ENCODE assay signal across 8 cellular contexts in the genomic region with DNA sequence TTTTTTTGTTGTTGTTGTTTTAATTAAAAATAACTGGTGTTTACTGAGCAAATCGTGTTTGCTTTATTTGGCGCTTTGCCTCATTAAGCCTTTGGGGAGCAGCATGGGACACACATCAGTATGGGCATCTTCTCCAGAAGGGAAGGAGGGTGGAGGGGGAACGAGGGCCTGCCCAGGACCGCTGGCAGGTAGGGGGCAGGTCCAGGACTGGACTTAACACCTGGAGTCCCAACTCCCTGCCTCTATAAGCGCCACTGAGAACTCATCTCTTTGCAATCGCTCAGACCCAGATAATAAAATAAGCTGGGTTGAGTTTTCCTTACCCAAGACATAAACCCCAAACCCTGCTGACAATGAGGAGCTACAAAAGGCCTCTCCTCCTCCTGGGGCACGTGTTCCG. TPM values are rescaled to one million over a fixed set of nuclear protein-coding genes. Genes with fewer than 3 reads are reported as not detected.
DNase-seq lines count a peak whose midpoint lies in the region; ATAC-seq and TF ChIP-seq lines count a peak whose summit lies in the region.

No MANE protein-coding gene starts in this region.

- H3K36me3 Mint-ChIP-seq in activated CD8-positive, alpha-beta memory T cell treated with anti-CD3 and anti-CD28 coated beads, Interleukin-2, amount 10 ng/mL, durations not matched to agents 7 days and 5 days, result peaks cover 4% of the 10 kb centered on the region
- H3K36me3 Mint-ChIP-seq in activated naive CD4-positive, alpha-beta T cell treated with anti-CD3 and anti-CD28 coated beads, Interleukin-2, amount 50 U/mL, for 72 hours, result peaks cover 5 to 16% of the 10 kb centered on the region in 2 donors

- intact Hi-C loops in thyroid gland (cut with DNase I), result no loop called here

- H3K4me1 ChIP-seq in liver (ENCODE audit: control insufficient read depth in 4 of 4, insufficient read depth in 4 of 4, low read length in 3 of 4) (peaks cover 18 to 35% (median 27%) of the 10 kb centered on the region in 4 donors), thyroid gland (peaks cover 30 to 58% of the 10 kb centered on the region in 2 donors)

- H3K4me3 ChIP-seq in liver (ENCODE audit: low read depth in 1 of 3, low read length in 3 of 3) (no peak overlapping the region), thyroid gland (replicated peaks in 1 of 3) (peak overlapping the region in 1 of 3 donors; percentile 35)

- peak overlapping the region; percentile 11 to 45 for H3K9ac ChIP-seq in liver (ENCODE audit: low read depth in 1 of 2, low read length in 2 of 2)

- H3K27me3 Mint-ChIP-seq in activated CD8-positive, alpha-beta memory T cell treated with anti-CD3 and anti-CD28 coated beads, Interleukin-2, amount 10 ng/mL, durations not matched to agents 7 days and 5 days, result no peaks in the 10 kb centered on the region

- peak overlapping the region; percentile 58 to 61 for H3K27ac ChIP-seq in liver (ENCODE audit: low read depth in 1 of 2, low read length in 2 of 2)
- H3K27ac ChIP-seq in thyroid gland, result peak overlapping the region; percentile 68 to 88 (median 74)

- no peak for TF ChIP-seq CTCF in liver (IDR thresholded peaks at IDR 0.05; ENCODE audit: low read depth, low read length, missing input control)
- no peak for TF ChIP-seq CTCF in thyroid gland (IDR thresholded peaks at IDR 0.05)

- TF ChIP-seq RAD21 in liver (IDR thresholded peaks at IDR 0.05), result no peak

- ATAC-seq in activated CD8-positive, alpha-beta memory T cell treated with anti-CD3 and anti-CD28 coated beads, Interleukin-2, amount 10 ng/mL, durations not matched to agents 7 days and 5 days, result no peak
- no peak for ATAC-seq in activated naive CD4-positive, alpha-beta T cell treated with anti-CD3 and anti-CD28 coated beads, Interleukin-2, amount 50 U/mL, for 72 hours

- WGBS in liver, result 54% methylated on average over 8 of the region's 8 CpGs
- WGBS in thyroid gland, 2 donors, result 44 to 56% methylated on average over 8 of the region's 8 CpGs

- H3K4me3 Mint-ChIP-seq in activated CD8-positive, alpha-beta memory T cell treated with anti-CD3 and anti-CD28 coated beads, Interleukin-2, amount 10 ng/mL, durations not matched to agents 7 days and 5 days, result peak overlapping the region; percentile 64

- no peak for DNase-seq in activated CD8-positive, alpha-beta memory T cell treated with anti-CD3 and anti-CD28 coated beads, Interleukin-2, amount 10 ng/mL, durations not matched to agents 7 days and 5 days
- DNase-seq in activated CD8-positive, alpha-beta memory T cell treated with anti-CD3 and anti-CD28 coated beads, Interleukin-2, amount 50 U/mL, for 4 hours, result no peak
- DNase-seq in activated naive CD4-positive, alpha-beta T cell treated with anti-CD3 and anti-CD28 coated beads, Interleukin-2, amount 50 U/mL, for 72 hours (ENCODE audit: low spot score in 2 of 2), result no peak
- DNase-seq in thyroid gland (peak in 1 of 2 donors; percentile 16), pons (ENCODE audit: low spot score) (no peak), NCI-H2107 treated with DMSO at 0.1 percent for 48 hours (lab: John Stamatoyannopoulos, UW; ENCODE audit: unreplicated experiment) (no peak), NCI-H1436 treated with DMSO at 0.1 percent for 48 hours (lab: John Stamatoyannopoulos, UW) (no peak)

- H3K27me3 ChIP-seq in liver (ENCODE audit: control insufficient read depth in 4 of 4, insufficient read depth in 4 of 4, low read length in 3 of 4) (no peaks in the 10 kb centered on the region), thyroid gland (no peaks in the 10 kb centered on the region)

- no peak for TF ChIP-seq POLR2A in thyroid gland (IDR thresholded peaks at IDR 0.05)

- H3K9me3 ChIP-seq in liver (ENCODE audit: control insufficient read depth in 4 of 4, low read length in 3 of 4), result no peaks in the 10 kb centered on the region
- no peaks in the 10 kb centered on the region for H3K9me3 ChIP-seq in thyroid gland

- CTCF ChIA-PET in activated CD8-positive, alpha-beta memory T cell treated with anti-CD3 and anti-CD28 coated beads, Interleukin-2, amount 10 ng/mL, durations not matched to agents 7 days and 5 days (lab: Charles Lee), result interaction anchor here (0.7 to 3.6 kb wide), 12 partner anchors 8 to 171 kb away, joined by 3 to 25 read pairs (median 7); a partner anchor contains a TSS

- H3K4me1 Mint-ChIP-seq in activated CD8-positive, alpha-beta memory T cell treated with anti-CD3 and anti-CD28 coated beads, Interleukin-2, amount 10 ng/mL, durations not matched to agents 7 days and 5 days, result peaks cover 88% of the 10 kb centered on the region

- H3K27ac Mint-ChIP-seq in activated CD8-positive, alpha-beta memory T cell treated with anti-CD3 and anti-CD28 coated beads, Interleukin-2, amount 10 ng/mL, durations not matched to agents 7 days and 5 days, result peak overlapping the region; percentile 89
- peak overlapping the region; percentile 86 to 93 for H3K27ac Mint-ChIP-seq in activated naive CD4-positive, alpha-beta T cell treated with anti-CD3 and anti-CD28 coated beads, Interleukin-2, amount 50 U/mL, for 72 hours

- H3K9me3 Mint-ChIP-seq in activated CD8-positive, alpha-beta memory T cell treated with anti-CD3 and anti-CD28 coated beads, Interleukin-2, amount 10 ng/mL, durations not matched to agents 7 days and 5 days (ENCODE audit: low read depth), result no peaks in the 10 kb centered on the region
- H3K9me3 Mint-ChIP-seq in activated naive CD4-positive, alpha-beta T cell treated with anti-CD3 and anti-CD28 coated beads, Interleukin-2, amount 50 U/mL, for 72 hours, result no peaks in the 10 kb centered on the region

- H3K36me3 ChIP-seq in liver (ENCODE audit: control insufficient read depth in 4 of 4, insufficient read depth in 3 of 4, low read depth in 1 of 4, low read length in 3 of 4), result no peaks in the 10 kb centered on the region
- H3K36me3 ChIP-seq in thyroid gland, result no peaks in the 10 kb centered on the region

TF ChIP-seq in liver, 16 proteins besides CTCF, POLR2A, EP300 and RAD21:
- no peak for TF ChIP-seq HNF4G (IDR thresholded peaks at IDR 0.05)
- TF ChIP-seq, protein P1, sequence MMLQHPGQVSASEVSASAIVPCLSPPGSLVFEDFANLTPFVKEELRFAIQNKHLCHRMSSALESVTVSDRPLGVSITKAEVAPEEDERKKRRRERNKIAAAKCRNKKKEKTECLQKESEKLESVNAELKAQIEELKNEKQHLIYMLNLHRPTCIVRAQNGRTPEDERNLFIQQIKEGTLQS (IDR thresholded peaks at IDR 0.05), result no peak
- TF ChIP-seq TAF1 (conservative IDR thresholded peaks at IDR 0.05), result no peak
TF ChIP-seq in liver: peak in this region for 0.

RNA-seq across cellular contexts. Expression of a gene that starts 15.1 kb away (rescaled TPM):
- 10 to 100 TPM in 1 of 2 experiments, 1 to 10 TPM in 1; 6.7 to 13.2 TPM for total RNA-seq in activated CD8-positive, alpha-beta memory T cell treated with anti-CD3 and anti-CD28 coated beads, Interleukin-2, amount 10 ng/mL, durations not matched to agents 7 days and 5 days
- total RNA-seq in activated naive CD4-positive, alpha-beta T cell treated with anti-CD3 and anti-CD28 coated beads, Interleukin-2, amount 50 U/mL, for 72 hours, result 10 to 100 TPM; 15.4 to 24.4 TPM
- 1 to 10 TPM; 7.1 to 9.7 TPM for total RNA-seq in liver
- polyA plus RNA-seq in liver, result 1 to 10 TPM; 1.6 to 3.5 TPM
- total RNA-seq in thyroid gland, result 10 to 100 TPM; 13.8 to 34.1 (median 18.9) TPM
